Comparison of ENCODE assay signal across 9 cellular contexts in the genomic region with DNA sequence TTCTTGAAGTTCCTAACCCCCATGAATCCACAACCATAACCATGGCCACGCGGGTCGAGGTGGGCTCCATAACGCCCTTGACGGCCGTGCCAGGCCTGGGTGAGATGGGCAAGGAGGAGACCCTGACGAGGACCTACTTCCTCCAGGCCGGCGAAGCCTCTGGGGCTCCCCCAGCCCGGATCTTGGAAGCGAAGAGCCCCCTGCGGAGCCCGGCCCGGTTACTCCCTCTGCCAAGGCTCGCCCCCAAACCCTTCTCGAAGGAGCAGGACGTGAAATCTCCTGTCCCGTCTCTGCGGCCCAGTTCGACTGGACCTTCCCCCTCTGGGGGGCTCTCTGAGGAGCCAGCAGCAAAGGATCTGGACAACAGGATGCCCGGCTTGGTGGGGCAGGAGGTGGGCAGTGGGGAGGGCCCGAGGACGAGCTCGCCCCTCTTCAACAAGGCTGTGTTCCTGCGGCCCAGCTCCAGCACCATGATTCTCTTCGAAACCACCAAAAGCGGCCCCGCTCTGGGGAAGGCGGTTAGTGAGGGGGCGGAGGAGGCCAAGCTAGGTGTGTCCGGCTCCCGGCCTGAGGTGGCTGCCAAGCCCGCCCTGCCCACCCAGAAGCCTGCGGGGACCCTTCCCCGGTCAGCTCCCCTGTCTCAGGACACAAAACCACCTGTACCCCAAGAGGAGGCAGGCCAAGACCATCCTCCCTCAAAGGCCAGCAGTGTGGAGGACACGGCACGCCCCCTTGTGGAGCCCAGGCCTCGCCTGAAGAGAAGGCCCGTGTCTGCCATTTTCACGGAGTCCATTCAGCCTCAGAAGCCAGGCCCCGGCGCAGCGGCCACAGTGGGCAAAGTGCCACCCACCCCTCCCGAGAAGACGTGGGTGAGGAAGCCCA.
A peak's percentile ranks its signal among the peaks of the same experiment; 100 is the strongest.
DNase-seq lines count a peak whose midpoint lies in the region; ATAC-seq and TF ChIP-seq lines count a peak whose summit lies in the region.
"Had no signal": no experiment of that assay in that cellular context is flagged by ENCODE, and none has a peak within 500 bp of the region (broad histone marks: within the 10 kb centered on the region; RNA-seq: fewer than 3 reads in every experiment).

No MANE protein-coding gene starts in this region.

- H3K27me3 Mint-ChIP-seq in Calu3 (ENCODE audit: unreplicated experiment), result no peaks in the 10 kb centered on the region

- no peak overlapping the region for H3K4me3 Mint-ChIP-seq in Calu3 (ENCODE audit: low read depth, unreplicated experiment)

- H3K9me3 Mint-ChIP-seq in Calu3 (ENCODE audit: low read depth, unreplicated experiment), result no peaks in the 10 kb centered on the region
- H3K9me3 Mint-ChIP-seq: activated naive CD4-positive, alpha-beta T cell treated with anti-CD3 and anti-CD28 coated beads, Interleukin-2, amount 50 U/mL, for 72 hours had no signal

- H3K4me1 ChIP-seq in mucosa of descending colon (ENCODE audit: low read depth), result peaks cover 34% of the 10 kb centered on the region

- BruUV-seq in Calu3 (replicated peaks; lab: Mats Ljungman, UMichigan), result no TSS peak

- no peaks in the 10 kb centered on the region for H3K9me3 ChIP-seq in mucosa of descending colon

- intact Hi-C loops in Calu3 (cut with micrococcal nuclease; ENCODE audit: unreplicated experiment), result loop anchor here (5.0 kb wide), 1 partner anchor 76 kb away; the partner anchor contains the start of gene KIAA1671
- intact Hi-C loops in mucosa of descending colon (cut with DNase I, micrococcal nuclease), result no loop called here

- peaks cover 41% of the 10 kb centered on the region for H3K4me1 Mint-ChIP-seq in Calu3 (ENCODE audit: low read depth, unreplicated experiment)

- no peak overlapping the region for H3K27ac Mint-ChIP-seq in Calu3 (ENCODE audit: unreplicated experiment)
- H3K27ac Mint-ChIP-seq: activated naive CD4-positive, alpha-beta T cell treated with anti-CD3 and anti-CD28 coated beads, Interleukin-2, amount 50 U/mL, for 72 hours had no signal

- TF ChIP-seq CTCF in Calu3 (IDR thresholded peaks at IDR 0.05; ENCODE audit: unreplicated experiment), result no peak
- TF ChIP-seq CTCF in cardiac fibroblast (IDR thresholded peaks at IDR 0.05; ENCODE audit: low read depth, low read length), result peak; percentile 67
- TF ChIP-seq CTCF in mucosa of descending colon (IDR thresholded peaks at IDR 0.05), result no peak

- ATAC-seq in mucosa of descending colon (peak; percentile 25), GM21529 (IDR thresholded peaks at IDR 0.05; ENCODE audit: unreplicated experiment) (no peak)
- ATAC-seq: activated naive CD4-positive, alpha-beta T cell treated with anti-CD3 and anti-CD28 coated beads, Interleukin-2, amount 50 U/mL, for 72 hours had no signal

- no peaks in the 10 kb centered on the region for H3K36me3 ChIP-seq in mucosa of descending colon (ENCODE audit: low read depth)

- DNase-seq in Calu3, result peak; percentile 38
- DNase-seq in LHCN-M2 (ENCODE audit: low read depth), result peak; percentile 11
- DNase-seq in cardiac fibroblast (ENCODE audit: low read depth in 2 of 2), result peak; percentile 39 to 49
- peak; percentile 60 to 76 (median 73) for DNase-seq in mucosa of descending colon
- no peak for DNase-seq in NCI-H748 treated with DMSO at 0.1 percent for 48 hours (lab: John Stamatoyannopoulos, UW)
- DNase-seq in inferior parietal cortex (ENCODE audit: extremely low spot score), result no peak
- DNase-seq in HCEC 1CT, result no peak

- CTCF ChIA-PET in Calu3 (lab: Charles Lee), result no interaction called here

- H3K36me3 Mint-ChIP-seq in Calu3 (ENCODE audit: insufficient read depth, unreplicated experiment), result peaks cover 12% of the 10 kb centered on the region
- H3K36me3 Mint-ChIP-seq: activated naive CD4-positive, alpha-beta T cell treated with anti-CD3 and anti-CD28 coated beads, Interleukin-2, amount 50 U/mL, for 72 hours had no signal

- H3K4me3 ChIP-seq in cardiac fibroblast (replicated peaks in 1 of 2; ENCODE audit: low read depth in 2 of 2, low read length in 2 of 2), result no peak overlapping the region
- no peak overlapping the region for H3K4me3 ChIP-seq in mucosa of descending colon

Comparison
In these comparisons a context has a peak if more than half of its experiments do, and no peak if none do; other contexts are left out.
1. DNase-seq: peak in Calu3 (single experiment), LHCN-M2 (single experiment), cardiac fibroblast (2 of 2) and mucosa of descending colon (3 of 3); none in NCI-H748 treated with DMSO at 0.1 percent for 48 hours (single experiment), inferior parietal cortex (single experiment) and HCEC 1CT (single experiment).